13 cellular contexts compared by ENCODE assay signal in genomic region chr11:120403966-120404365, GRCh38.
"Had no signal": no experiment of that assay in that cellular context is flagged by ENCODE, and none has a peak within 500 bp of the region (broad histone marks: within the 10 kb centered on the region; RNA-seq: fewer than 3 reads in every experiment).

No MANE protein-coding gene starts in this region.

- ATAC-seq: activated CD8-positive, alpha-beta T cell treated with anti-CD3 and anti-CD28 coated beads for 36 hours; activated T-cell treated with anti-CD3 and anti-CD28 coated beads, Interleukin-2, amount 50 U/mL, for 72 hours; stimulated activated memory B cell treated with anti-CD40 and anti-IgM and Interleukin-4, amounts not matched to agents 10 μg/mL and 1 μg/mL and 100 μg/mL, for 72 hours had no signal

- H3K36me3 ChIP-seq: ascending aorta, tibial nerve, vagina had no signal

- H3K36me3 Mint-ChIP-seq: stimulated activated memory B cell treated with anti-CD40 and anti-IgM and Interleukin-4, amounts not matched to agents 10 μg/mL and 1 μg/mL and 100 μg/mL, for 72 hours had no signal

- H3K4me3 Mint-ChIP-seq: activated CD8-positive, alpha-beta T cell treated with anti-CD3 and anti-CD28 coated beads for 36 hours; activated T-cell treated with anti-CD3 and anti-CD28 coated beads, Interleukin-2, amount 50 U/mL, for 72 hours; stimulated activated memory B cell treated with anti-CD40 and anti-IgM and Interleukin-4, amounts not matched to agents 10 μg/mL and 1 μg/mL and 100 μg/mL, for 72 hours had no signal

- H3K27me3 ChIP-seq: ascending aorta, dorsolateral prefrontal cortex, esophagus muscularis mucosa, tibial nerve, vagina had no signal

- DNase-seq: activated CD4-positive, alpha-beta T cell treated with anti-CD3 and anti-CD28 coated beads for 4 hours; activated CD8-positive, alpha-beta memory T cell treated with anti-CD3 and anti-CD28 coated beads, Interleukin-2, amount 50 U/mL, for 4 hours; activated CD8-positive, alpha-beta T cell treated with anti-CD3 and anti-CD28 coated beads for 36 hours; activated T-cell treated with anti-CD3 and anti-CD28 coated beads, Interleukin-2, amount 50 U/mL, for 72 hours; dorsolateral prefrontal cortex; glutamatergic neuron; stimulated activated CD4-positive, alpha-beta T cell treated with anti-CD3 and anti-CD28 coated beads, Interleukin-1b, Interleukin-23, amount 100 ng/mL, for 48 hours; T1000 had no signal

- H3K4me3 ChIP-seq: ascending aorta, dorsolateral prefrontal cortex, esophagus muscularis mucosa, tibial nerve, vagina had no signal

- H3K9me3 ChIP-seq: ascending aorta, esophagus muscularis mucosa, tibial nerve, vagina had no signal

- H3K9me3 Mint-ChIP-seq: activated CD8-positive, alpha-beta T cell treated with anti-CD3 and anti-CD28 coated beads for 36 hours; activated T-cell treated with anti-CD3 and anti-CD28 coated beads, Interleukin-2, amount 50 U/mL, for 72 hours; stimulated activated memory B cell treated with anti-CD40 and anti-IgM and Interleukin-4, amounts not matched to agents 10 μg/mL and 1 μg/mL and 100 μg/mL, for 72 hours had no signal

- H3K27ac Mint-ChIP-seq: activated CD8-positive, alpha-beta T cell treated with anti-CD3 and anti-CD28 coated beads for 36 hours; activated T-cell treated with anti-CD3 and anti-CD28 coated beads, Interleukin-2, amount 50 U/mL, for 72 hours; stimulated activated memory B cell treated with anti-CD40 and anti-IgM and Interleukin-4, amounts not matched to agents 10 μg/mL and 1 μg/mL and 100 μg/mL, for 72 hours had no signal

- H3K27me3 Mint-ChIP-seq: stimulated activated memory B cell treated with anti-CD40 and anti-IgM and Interleukin-4, amounts not matched to agents 10 μg/mL and 1 μg/mL and 100 μg/mL, for 72 hours had no signal

- H3K27ac ChIP-seq: ascending aorta, esophagus muscularis mucosa, tibial nerve, vagina had no signal
